In the genomic region with DNA sequence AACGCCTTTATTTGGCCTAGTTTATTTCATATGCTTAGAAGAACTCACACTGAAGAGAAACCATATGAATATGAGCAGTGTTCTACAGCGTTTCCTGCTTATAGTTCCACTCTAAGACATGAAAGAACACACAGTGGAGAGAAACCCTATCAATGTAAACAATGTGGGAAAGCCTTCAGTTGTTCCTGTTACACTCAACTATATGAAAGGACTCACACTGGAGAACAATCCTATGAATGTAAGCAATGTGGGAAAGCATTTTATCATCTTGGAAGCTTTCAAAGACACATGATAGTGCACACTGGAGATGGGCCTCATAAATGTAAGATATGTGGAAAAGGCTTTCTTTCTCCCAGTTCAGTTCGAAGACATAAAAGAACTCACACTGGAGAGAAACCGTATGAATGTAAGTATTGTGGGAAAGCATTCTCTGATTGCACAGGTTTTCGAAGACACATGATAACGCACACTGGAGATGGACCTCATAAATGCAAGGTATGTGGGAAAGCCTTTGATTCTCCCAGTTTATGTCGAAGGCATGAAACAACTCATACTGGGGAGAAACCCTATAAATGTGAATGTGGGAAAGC, we compare ENCODE assay signal across 21 cellular contexts.
DNase-seq lines count a peak whose midpoint lies in the region; ATAC-seq, FAIRE-seq and TF ChIP-seq lines count a peak whose summit lies in the region.
"Had no signal": no experiment of that assay in that cellular context is flagged by ENCODE, and none has a peak within 500 bp of the region (broad histone marks: within the 10 kb centered on the region; RNA-seq: fewer than 3 reads in every experiment).

No MANE protein-coding gene starts in this region.

- no peak overlapping the region for H3K4me3 ChIP-seq in astrocyte of the spinal cord (ENCODE audit: low read depth, low read length)
- no peak overlapping the region for H3K4me3 ChIP-seq in fibroblast of pulmonary artery (replicated peaks; ENCODE audit: low read depth, low read length)

- no peak for DNase-seq in H54 (ENCODE audit: insufficient read length, low spot score)
- DNase-seq in astrocyte of the spinal cord (ENCODE audit: low read depth, low spot score) = peak; percentile 6
- DNase-seq in fibroblast of pulmonary artery (ENCODE audit: low read depth) = peak; percentile 3
- DNase-seq in NCI-H524 treated with DMSO at 0.1 percent for 48 hours (lab: John Stamatoyannopoulos, UW) = no peak
- DNase-seq in DMS153 (lab: John Stamatoyannopoulos, UW) = no peak
- DNase-seq in RKO (ENCODE audit: low spot score) = no peak
- DNase-seq: BE2C; Calu3; CD8-positive, alpha-beta T cell; GOT3; Kasumi-1; NCI-H1694; NCI-H2081; NCI-H2171; NCI-H345; NCI-H526; RPMI8226; SIG-M5; SK-N-SH had no signal

- no peak for ATAC-seq in HG03135 (IDR thresholded peaks at IDR 0.05; ENCODE audit: unreplicated experiment)
- ATAC-seq: CD8-positive, alpha-beta T cell had no signal

- TF ChIP-seq POLR2A in H54 (IDR thresholded peaks at IDR 0.05; ENCODE audit: low read depth, low read length) = no peak

- FAIRE-seq in H54 (lab: Jason Lieb, UNC) = peak; percentile 45
- FAIRE-seq: G401.6 had no signal

- in situ Hi-C loops in astrocyte of the spinal cord (cut with HindIII; ENCODE audit: low sequenced_read_pairs) = no loop called here

- TF ChIP-seq CTCF in astrocyte of the spinal cord (IDR thresholded peaks at IDR 0.05; ENCODE audit: low read depth, low read length) = no peak
- no peak for TF ChIP-seq CTCF in fibroblast of pulmonary artery (IDR thresholded peaks at IDR 0.05; ENCODE audit: low read length, missing control alignments)

Comparison
In these comparisons a context has a peak if more than half of its experiments do, and no peak if none do; other contexts are left out.
1. DNase-seq: peak in astrocyte of the spinal cord (single experiment) and fibroblast of pulmonary artery (single experiment); none in H54 (single experiment), NCI-H524 treated with DMSO at 0.1 percent for 48 hours (single experiment), DMS153 (single experiment) and RKO (single experiment).